12 cellular contexts compared by ENCODE assay signal in genomic region chr16:65547799-65548446, GRCh38.
DNase-seq lines count a peak whose midpoint lies in the region; ATAC-seq and TF ChIP-seq lines count a peak whose summit lies in the region.
"Had no signal": no experiment of that assay in that cellular context is flagged by ENCODE, and none has a peak within 500 bp of the region (broad histone marks: within the 10 kb centered on the region; RNA-seq: fewer than 3 reads in every experiment).

No MANE protein-coding gene starts in this region.

- no peak for TF ChIP-seq EP300 in gastroesophageal sphincter (IDR thresholded peaks at IDR 0.05)

- H3K27ac ChIP-seq in brain microvascular endothelial cell (peak overlapping the region; percentile 78), gastroesophageal sphincter (no peak overlapping the region)
- H3K27ac ChIP-seq: Peyer's patch had no signal

- TF ChIP-seq POLR2A in gastroesophageal sphincter (IDR thresholded peaks at IDR 0.05): no peak

- no peak for TF ChIP-seq CTCF in brain microvascular endothelial cell (IDR thresholded peaks at IDR 0.05; ENCODE audit: low read depth, low read length, missing control alignments)
- no peak for TF ChIP-seq CTCF in gastroesophageal sphincter (IDR thresholded peaks at IDR 0.05)

- no peak for ATAC-seq in gastroesophageal sphincter
- ATAC-seq in GM21526 (IDR thresholded peaks at IDR 0.05; ENCODE audit: low FRiP score, unreplicated experiment): no peak

- no peaks in the 10 kb centered on the region for H3K27me3 ChIP-seq in brain microvascular endothelial cell (replicated peaks)
- H3K27me3 ChIP-seq in gastroesophageal sphincter: no peaks in the 10 kb centered on the region
- H3K27me3 ChIP-seq: Peyer's patch had no signal

- H3K36me3 ChIP-seq in brain microvascular endothelial cell (replicated peaks) (no peaks in the 10 kb centered on the region), gastroesophageal sphincter (no peaks in the 10 kb centered on the region)
- H3K36me3 ChIP-seq: Peyer's patch had no signal

- H3K9me3 ChIP-seq in gastroesophageal sphincter: peaks cover 0 to 11% (median 0%) of the 10 kb centered on the region in 3 donors
- H3K9me3 ChIP-seq: Peyer's patch had no signal

- H3K4me1 ChIP-seq in gastroesophageal sphincter: no peaks in the 10 kb centered on the region
- H3K4me1 ChIP-seq: Peyer's patch had no signal

- H3K4me3 ChIP-seq in brain microvascular endothelial cell (ENCODE audit: low read depth, low read length) (no peak overlapping the region), gastroesophageal sphincter (no peak overlapping the region)
- H3K4me3 ChIP-seq: Peyer's patch had no signal

- in situ Hi-C loops in brain microvascular endothelial cell (cut with HindIII; ENCODE audit: low pct_ligation_motif_present, low sequenced_read_pairs): no loop called here

- WGBS in gastroesophageal sphincter (ENCODE audit: low coverage in 1 of 2), 2 donors: 37 to 62% methylated on average over 5 to 6 of the region's 7 CpGs

- DNase-seq in HS-27A (ENCODE audit: low read depth) (peak; percentile 42), brain microvascular endothelial cell (peak; percentile 92), iris pigment epithelial cell (ENCODE audit: low read depth) (peak; percentile 91), stromal cell of bone marrow (ENCODE audit: low read depth) (peak; percentile 87), NCI-H2029 treated with DMSO at 0.1 percent for 48 hours (lab: John Stamatoyannopoulos, UW) (no peak), NCI-H1105 (lab: John Stamatoyannopoulos, UW) (no peak)
- DNase-seq: activated naive CD4-positive, alpha-beta T cell treated with anti-CD3 and anti-CD28 coated beads for 36 hours; DMS79 treated with DMSO at 0.1 percent for 48 hours; NCI-H1436 treated with DMSO at 0.1 percent for 48 hours; Peyer's patch had no signal

Comparison
In these comparisons a context has a peak if more than half of its experiments do, and no peak if none do; other contexts are left out.
1. DNase-seq: peak in HS-27A (single experiment), brain microvascular endothelial cell (single experiment), iris pigment epithelial cell (single experiment) and stromal cell of bone marrow (single experiment); none in NCI-H2029 treated with DMSO at 0.1 percent for 48 hours (single experiment) and NCI-H1105 (single experiment).